26 cellular contexts compared by ENCODE assay signal in genomic region chr17:9170336-9170735, GRCh38.
"Had no signal": no experiment of that assay in that cellular context is flagged by ENCODE, and none has a peak within 500 bp of the region (broad histone marks: within the 10 kb centered on the region; RNA-seq: fewer than 3 reads in every experiment).

No MANE protein-coding gene starts in this region.

- H3K36me3 ChIP-seq: heart right ventricle, pancreas, thyroid gland, vagina had no signal

- FAIRE-seq: colon, islet of Langerhans, pancreas had no signal

- H3K4me1 Mint-ChIP-seq: natural killer cell; stimulated activated effector memory CD8-positive, alpha-beta T cell treated with anti-CD3 and anti-CD28 coated beads, Interleukin-12 subunit alpha, Interleukin-12 subunit beta, amount 100 ng/mL, for 72 hours had no signal

- H3K27ac Mint-ChIP-seq: memory B cell; natural killer cell; stimulated activated effector memory CD8-positive, alpha-beta T cell treated with anti-CD3 and anti-CD28 coated beads, Interleukin-12 subunit alpha, Interleukin-12 subunit beta, amount 100 ng/mL, for 72 hours had no signal

- H3K4me3 Mint-ChIP-seq: memory B cell; natural killer cell; stimulated activated effector memory CD8-positive, alpha-beta T cell treated with anti-CD3 and anti-CD28 coated beads, Interleukin-12 subunit alpha, Interleukin-12 subunit beta, amount 100 ng/mL, for 72 hours had no signal

- ATAC-seq: foreskin keratinocyte; gastroesophageal sphincter; heart right ventricle; left cardiac atrium; left ventricle myocardium superior; natural killer cell; pancreas; sciatic nerve; stimulated activated effector memory CD8-positive, alpha-beta T cell treated with anti-CD3 and anti-CD28 coated beads, Interleukin-12 subunit alpha, Interleukin-12 subunit beta, amount 100 ng/mL, for 72 hours had no signal

- H3K9me3 ChIP-seq: pancreas, stomach, thyroid gland, vagina had no signal

- H3K27me3 ChIP-seq: foreskin keratinocyte, gastroesophageal sphincter, heart right ventricle, pancreas, stomach, thyroid gland, vagina had no signal

- H3K9me3 Mint-ChIP-seq: natural killer cell; stimulated activated effector memory CD8-positive, alpha-beta T cell treated with anti-CD3 and anti-CD28 coated beads, Interleukin-12 subunit alpha, Interleukin-12 subunit beta, amount 100 ng/mL, for 72 hours had no signal

- H3K36me3 Mint-ChIP-seq: natural killer cell; stimulated activated effector memory CD8-positive, alpha-beta T cell treated with anti-CD3 and anti-CD28 coated beads, Interleukin-12 subunit alpha, Interleukin-12 subunit beta, amount 100 ng/mL, for 72 hours had no signal

- H3K27ac ChIP-seq: dorsolateral prefrontal cortex, foreskin keratinocyte, gastroesophageal sphincter, heart right ventricle, pancreas, thyroid gland, vagina had no signal

- H3K4me1 ChIP-seq: foreskin keratinocyte, pancreas had no signal

- H3K4me3 ChIP-seq: dorsolateral prefrontal cortex, gastroesophageal sphincter, heart right ventricle, lung, pancreas, smooth muscle cell, stomach, thyroid gland, vagina had no signal

- DNase-seq: dorsolateral prefrontal cortex; effector CD4-positive, alpha-beta T cell; foreskin keratinocyte; heart right ventricle; hippocampal formation; left cardiac atrium; left ventricle myocardium superior; natural killer cell; occipital lobe; pancreas; retina; stimulated activated CD4-positive, alpha-beta T cell treated with anti-CD3 and anti-CD28 coated beads, Interleukin-2, amount 100 ng/mL, for 24 hours; stimulated activated CD4-positive, alpha-beta T cell treated with anti-CD3 and anti-CD28 coated beads, Interleukin-4, amount 100 ng/mL, for 24 hours; stimulated activated naive CD4-positive, alpha-beta T cell treated with Interleukin-2 at 50 U/mL for 16 hours; stomach; thyroid gland; trophoblast cell had no signal

- H3K4me2 ChIP-seq: smooth muscle cell had no signal
